In genomic region chr19:15268928-15269253, GRCh38 we compare ENCODE assay signal across 1 cellular context.
TF ChIP-seq lines count a peak whose summit lies in the region.

No MANE protein-coding gene starts in this region.

TF ChIP-seq in GM23338, 12 proteins besides CTCF, POLR2A, EP300 and RAD21 (continued from another document):
- TF ChIP-seq ZNF114 (CRISPR knock-in tag; IDR thresholded peaks at IDR 0.05): no peak
- TF ChIP-seq EZH2phosphoT487 (IDR thresholded peaks at IDR 0.05; ENCODE audit: unreplicated experiment): no peak
- no peak for TF ChIP-seq CREB1 (CRISPR knock-in tag; IDR thresholded peaks at IDR 0.05; ENCODE audit: low read depth)
- no peak for TF ChIP-seq STAT1 (IDR thresholded peaks at IDR 0.05; ENCODE audit: unreplicated experiment)
- TF ChIP-seq NANOG (IDR thresholded peaks at IDR 0.05; ENCODE audit: borderline replicate concordance): no peak
